In genomic region chr3:188947401-188947982, GRCh38 we compare ENCODE assay signal across 8 cellular contexts.
DNase-seq lines count a peak whose midpoint lies in the region; ATAC-seq lines count a peak whose summit lies in the region.

No MANE protein-coding gene starts in this region.

- H3K9ac ChIP-seq in iPS-18a (ENCODE audit: low read length), result peak overlapping the region; percentile 66

- peak; percentile 74 for DNase-seq in H4 (ENCODE audit: low spot score)
- peak; percentile 85 for DNase-seq in NCI-H524 treated with DMSO at 0.1 percent for 48 hours (lab: John Stamatoyannopoulos, UW)
- DNase-seq in T47D (ENCODE audit: low read depth in 1 of 2, low spot score in 1 of 2), result peak; percentile 87 to 95
- peak; percentile 22 for DNase-seq in pulmonary artery endothelial cell (ENCODE audit: low read depth, low spot score)
- no peak for DNase-seq in activated T-helper 2 cell treated with anti-CD3 and anti-CD28 coated beads, Interferon-gamma antibody, Interleukin-2, Interleukin-4, amounts not matched to agents 10 μg/mL and 5 μg/mL and 100 μg/mL, durations not matched to agents 14 hours and 24 hours and 36 hours (ENCODE audit: low spot score)

- H3K4me3 ChIP-seq in ACC112 (ENCODE audit: low read depth, low read length) (peak overlapping the region; percentile 75), iPS-18a (ENCODE audit: low read length) (peak overlapping the region; percentile 77)

- ATAC-seq in activated T-helper 17 cell treated with anti-CD3 and anti-CD28 coated beads, Interleukin-2, amount 50 U/mL, for 72 hours (replicated peaks), result no peak

- H3K4me1 Mint-ChIP-seq in activated T-helper 2 cell treated with anti-CD3 and anti-CD28 coated beads, Interferon-gamma antibody, Interleukin-2, Interleukin-4, amounts not matched to agents 10 μg/mL and 5 μg/mL and 100 μg/mL, durations not matched to agents 14 hours and 24 hours and 36 hours (ENCODE audit: low read depth), result peaks cover 39% of the 10 kb centered on the region
- H3K4me1 Mint-ChIP-seq in activated T-helper 17 cell treated with anti-CD3 and anti-CD28 coated beads, Interleukin-2, amount 50 U/mL, for 72 hours, result peaks cover 14% of the 10 kb centered on the region

- no peaks in the 10 kb centered on the region for H3K9me3 ChIP-seq in iPS-18a (ENCODE audit: control insufficient read depth, low read depth, low read length)

- peaks cover 19% of the 10 kb centered on the region for H3K27me3 Mint-ChIP-seq in activated T-helper 2 cell treated with anti-CD3 and anti-CD28 coated beads, Interferon-gamma antibody, Interleukin-2, Interleukin-4, amounts not matched to agents 10 μg/mL and 5 μg/mL and 100 μg/mL, durations not matched to agents 14 hours and 24 hours and 36 hours (ENCODE audit: low read depth)
- peaks cover 18% of the 10 kb centered on the region for H3K27me3 Mint-ChIP-seq in activated T-helper 17 cell treated with anti-CD3 and anti-CD28 coated beads, Interleukin-2, amount 50 U/mL, for 72 hours

- H3K9me3 Mint-ChIP-seq in activated T-helper 2 cell treated with anti-CD3 and anti-CD28 coated beads, Interferon-gamma antibody, Interleukin-2, Interleukin-4, amounts not matched to agents 10 μg/mL and 5 μg/mL and 100 μg/mL, durations not matched to agents 14 hours and 24 hours and 36 hours, result no peaks in the 10 kb centered on the region
- H3K9me3 Mint-ChIP-seq in activated T-helper 17 cell treated with anti-CD3 and anti-CD28 coated beads, Interleukin-2, amount 50 U/mL, for 72 hours, result no peaks in the 10 kb centered on the region

- intact Hi-C loops in activated T-helper 2 cell treated with anti-CD3 and anti-CD28 coated beads, Interferon-gamma antibody, Interleukin-2, Interleukin-4, amounts not matched to agents 10 μg/mL and 5 μg/mL and 100 μg/mL, durations not matched to agents 14 hours and 24 hours and 36 hours (cut with micrococcal nuclease), result loop anchor here (1.0 kb wide), 1 partner anchor 1144 kb away; no protein-coding TSS in a partner anchor

- H3K27me3 ChIP-seq in ACC112 (ENCODE audit: insufficient read depth, low read length), result no peaks in the 10 kb centered on the region
- peaks cover 9% of the 10 kb centered on the region for H3K27me3 ChIP-seq in iPS-18a (ENCODE audit: control insufficient read depth, insufficient read depth, low read length)

- in situ Hi-C loops in T47D (cut with HindIII; ENCODE audit: low pct_unique_long_range_greater_than_20kb, low sequenced_read_pairs), result loop anchor here (25.0 kb wide), 1 partner anchor 1210 kb away; the partner anchor contains the start of gene BCL6

- no peaks in the 10 kb centered on the region for H3K79me2 ChIP-seq in ACC112 (ENCODE audit: control insufficient read depth, insufficient read depth, low read length, unreplicated experiment)

- H3K36me3 Mint-ChIP-seq in activated T-helper 2 cell treated with anti-CD3 and anti-CD28 coated beads, Interferon-gamma antibody, Interleukin-2, Interleukin-4, amounts not matched to agents 10 μg/mL and 5 μg/mL and 100 μg/mL, durations not matched to agents 14 hours and 24 hours and 36 hours (ENCODE audit: low read depth), result no peaks in the 10 kb centered on the region
- H3K36me3 Mint-ChIP-seq in activated T-helper 17 cell treated with anti-CD3 and anti-CD28 coated beads, Interleukin-2, amount 50 U/mL, for 72 hours (ENCODE audit: low read depth), result no peaks in the 10 kb centered on the region

- H3K27ac Mint-ChIP-seq in activated T-helper 2 cell treated with anti-CD3 and anti-CD28 coated beads, Interferon-gamma antibody, Interleukin-2, Interleukin-4, amounts not matched to agents 10 μg/mL and 5 μg/mL and 100 μg/mL, durations not matched to agents 14 hours and 24 hours and 36 hours, result no peak overlapping the region
- no peak overlapping the region for H3K27ac Mint-ChIP-seq in activated T-helper 17 cell treated with anti-CD3 and anti-CD28 coated beads, Interleukin-2, amount 50 U/mL, for 72 hours

- no peak overlapping the region for H3K4me3 Mint-ChIP-seq in activated T-helper 2 cell treated with anti-CD3 and anti-CD28 coated beads, Interferon-gamma antibody, Interleukin-2, Interleukin-4, amounts not matched to agents 10 μg/mL and 5 μg/mL and 100 μg/mL, durations not matched to agents 14 hours and 24 hours and 36 hours (ENCODE audit: low read depth)
- H3K4me3 Mint-ChIP-seq in activated T-helper 17 cell treated with anti-CD3 and anti-CD28 coated beads, Interleukin-2, amount 50 U/mL, for 72 hours, result no peak overlapping the region

- H2AFZ ChIP-seq in ACC112 (ENCODE audit: low read length, unreplicated experiment), result peak overlapping the region; percentile 55

- H3K4me1 ChIP-seq in ACC112 (ENCODE audit: control insufficient read depth, insufficient read depth, low read length, unreplicated experiment) (peaks cover 55% of the 10 kb centered on the region), iPS-18a (ENCODE audit: control insufficient read depth, low read depth, low read length) (peaks cover 16% of the 10 kb centered on the region)

- H3K27ac ChIP-seq in ACC112 (ENCODE audit: low read depth, low read length) (peak overlapping the region; percentile 100), iPS-18a (ENCODE audit: low read length) (peak overlapping the region; percentile 81)

- no peaks in the 10 kb centered on the region for H3K36me3 ChIP-seq in ACC112 (ENCODE audit: insufficient read depth, low read length)
- H3K36me3 ChIP-seq in iPS-18a (ENCODE audit: control insufficient read depth, low read depth, low read length), result no peaks in the 10 kb centered on the region
